Comparison of ENCODE assay signal across 8 cellular contexts in genomic region chr3:73056365-73057150, GRCh38. TPM values are rescaled to one million over a fixed set of nuclear protein-coding genes. Genes with fewer than 3 reads are reported as not detected.
A peak's percentile ranks its signal among the peaks of the same experiment; 100 is the strongest.
DNase-seq lines count a peak whose midpoint lies in the region; ATAC-seq and TF ChIP-seq lines count a peak whose summit lies in the region.

No MANE protein-coding gene starts in this region.

- TF ChIP-seq CTCF in colonic mucosa (IDR thresholded peaks at IDR 0.05), result peak; percentile 35

- no peaks in the 10 kb centered on the region for H3K9me3 ChIP-seq in colonic mucosa

- H3K18ac ChIP-seq in mesendoderm (ENCODE audit: low read length), result no peak overlapping the region

- no peak overlapping the region for H3K27ac ChIP-seq in colonic mucosa
- no peak overlapping the region for H3K27ac ChIP-seq in mesendoderm (ENCODE audit: low read depth, low read length)

- intact Hi-C loops in colonic mucosa (cut with DNase I), result loop anchor here (5.0 to 10.0 kb wide), 2 partner anchors 119 to 212 kb away; partner anchors contain the start of gene SHQ1

- no peak overlapping the region for H3K23ac ChIP-seq in mesendoderm (ENCODE audit: low read length)

- no peak overlapping the region for H3K56ac ChIP-seq in mesendoderm (ENCODE audit: low read length)

- H2BK120ac ChIP-seq in mesendoderm (ENCODE audit: low read depth, low read length), result no peak overlapping the region

- H3K4me2 ChIP-seq in mesendoderm (ENCODE audit: low read length), result no peak overlapping the region

- peaks cover 20% of the 10 kb centered on the region for H3K79me2 ChIP-seq in mesendoderm (ENCODE audit: control insufficient read depth, insufficient read depth, low read length)

- H3K79me1 ChIP-seq in mesendoderm (ENCODE audit: low read length), result peaks cover 2% of the 10 kb centered on the region

- WGBS in mesendoderm (ENCODE audit: extremely low coverage, insufficient coverage, low lambda C conversion rate), result no CpG with 5 or more reads among the region's 3 CpGs

- H3K4me1 ChIP-seq in colonic mucosa, result peaks cover 8% of the 10 kb centered on the region
- no peaks in the 10 kb centered on the region for H3K4me1 ChIP-seq in mesendoderm (ENCODE audit: control insufficient read depth, low read depth, low read length)

- H4K8ac ChIP-seq in mesendoderm (ENCODE audit: low read depth, low read length), result no peak overlapping the region

- H3K4ac ChIP-seq in mesendoderm (ENCODE audit: low read depth, low read length), result no peak overlapping the region

- H4K5ac ChIP-seq in mesendoderm (ENCODE audit: low read length), result no peak overlapping the region

- no peak for ATAC-seq in HG02763 (IDR thresholded peaks at IDR 0.05; ENCODE audit: unreplicated experiment)
- no peak for ATAC-seq in GM18873 (IDR thresholded peaks at IDR 0.05; ENCODE audit: low FRiP score, unreplicated experiment)

- H2BK5ac ChIP-seq in mesendoderm (ENCODE audit: low read length), result no peak overlapping the region

- H3K4me3 ChIP-seq in colonic mucosa (no peak overlapping the region), mesendoderm (ENCODE audit: low read length) (no peak overlapping the region)

- peak overlapping the region in 1 of 2 donors; percentile 2 for H3K9ac ChIP-seq in colonic mucosa (ENCODE audit: low read depth in 2 of 2, low read length in 2 of 2)
- no peak overlapping the region for H3K9ac ChIP-seq in mesendoderm (ENCODE audit: low read length)

- peak; percentile 28 for DNase-seq in NCI-H510A treated with DMSO at 0.1 percent for 48 hours (lab: John Stamatoyannopoulos, UW)
- no peak for DNase-seq in NCI-H510A (lab: John Stamatoyannopoulos, UW)
- peak; percentile 18 for DNase-seq in NCI-H345 (lab: John Stamatoyannopoulos, UW)
- DNase-seq in colonic mucosa, result no peak
- peak; percentile 57 for DNase-seq in mesendoderm
- no peak for DNase-seq in iPS-NIHi7 (ENCODE audit: extremely low spot score)

- no peak overlapping the region for H2BK15ac ChIP-seq in mesendoderm (replicated peaks; ENCODE audit: low read depth)

- no peaks in the 10 kb centered on the region for H3K36me3 ChIP-seq in colonic mucosa
- H3K36me3 ChIP-seq in mesendoderm (ENCODE audit: control insufficient read depth, insufficient read depth, low read length), result no peaks in the 10 kb centered on the region

- no peaks in the 10 kb centered on the region for H3K27me3 ChIP-seq in colonic mucosa
- no peaks in the 10 kb centered on the region for H3K27me3 ChIP-seq in mesendoderm (ENCODE audit: insufficient read depth, low read length, poor library complexity)

- no peak overlapping the region for H2AK5ac ChIP-seq in mesendoderm (ENCODE audit: low read length)

RNA-seq across cellular contexts. Expression of gene EBLN2, which starts 4.9 kb away (rescaled TPM):
- 1 to 10 TPM; 3.1 to 4.0 TPM for total RNA-seq in colonic mucosa
- polyA plus RNA-seq in mesendoderm (2013, experiment 1 of 2), result 2.6 TPM
- polyA plus RNA-seq in mesendoderm (2013, experiment 2 of 2), result 2.4 TPM

RNA-seq across cellular contexts. Expression of gene PPP4R2, which starts 59.9 kb away (rescaled TPM):
- 10 to 100 TPM; 60.3 to 92.9 TPM for total RNA-seq in colonic mucosa
- polyA plus RNA-seq in mesendoderm (2013, experiment 1 of 2), result 63.4 TPM
- 61.6 TPM for polyA plus RNA-seq in mesendoderm (2013, experiment 2 of 2)

Comparison
In these comparisons a context has a peak if more than half of its experiments do, and no peak if none do; other contexts are left out.
1. DNase-seq: peak in NCI-H510A treated with DMSO at 0.1 percent for 48 hours (single experiment), NCI-H345 (single experiment) and mesendoderm (single experiment); none in NCI-H510A (single experiment), colonic mucosa (single experiment) and iPS-NIHi7 (single experiment).